8 cellular contexts compared by ENCODE assay signal in genomic region chr2:183125659-183126341, GRCh38. TPM values are rescaled to one million over a fixed set of nuclear protein-coding genes. Genes with fewer than 3 reads are reported as not detected.
A peak's percentile ranks its signal among the peaks of the same experiment; 100 is the strongest.
DNase-seq lines count a peak whose midpoint lies in the region; ATAC-seq, FAIRE-seq and TF ChIP-seq lines count a peak whose summit lies in the region.

No MANE protein-coding gene starts in this region.

- CTCF ChIA-PET in HCT116 (lab: Charles Lee) (no interaction called here), HepG2 (lab: Yijun Ruan, JAX; ENCODE audit: low intra/inter-chr PET ratio, low total read pairs) (no interaction called here)
- CTCF ChIA-PET in activated CD4-positive, alpha-beta memory T cell treated with anti-CD3 and anti-CD28 coated beads for 36 hours (lab: Charles Lee), result no interaction called here

- RAD21 ChIA-PET in HCT116 (lab: Charles Lee; ENCODE audit: low non-redundant PET in 1 of 2, low total read pairs in 2 of 2, uncharacterized antibody in 2 of 2, unreplicated experiment in 2 of 2), result no interaction called here

- in situ Hi-C loops in HepG2 (cut with HindIII; ENCODE audit: extremely low pct_ligation_motif_present, low pct_unique_long_range_greater_than_20kb), result no loop called here

- peaks cover 15% of the 10 kb centered on the region for H3K36me3 Mint-ChIP-seq in activated CD4-positive, alpha-beta memory T cell treated with anti-CD3 and anti-CD28 coated beads for 36 hours

- DNase-seq in HCT116 (ENCODE audit: low read depth, low spot score) (no peak), HepG2 (ENCODE audit: low spot score) (no peak), SKM-1 treated with dmso at 0.1 percent for 144 hours (lab: John Stamatoyannopoulos, UW; ENCODE audit: unreplicated experiment) (no peak), KG1 (lab: John Stamatoyannopoulos, UW) (no peak), NOMO-1 treated with dmso at 0.1 percent for 144 hours (lab: John Stamatoyannopoulos, UW; ENCODE audit: unreplicated experiment) (no peak)
- no peak for DNase-seq in activated CD4-positive, alpha-beta memory T cell treated with anti-CD3 and anti-CD28 coated beads for 36 hours
- no peak for DNase-seq in activated CD4-positive, CD25-positive, alpha-beta regulatory T cell (lab: John Stamatoyannopoulos, UW)

- H3K4me3 ChIP-seq in BLaER1 (peak overlapping the region; percentile 95), HCT116 (replicated peaks in 1 of 2; ENCODE audit: low read depth in 1 of 2, low read length in 2 of 2) (peak overlapping the region; percentile 66 to 76), HepG2 (replicated peaks in 1 of 3; ENCODE audit: insufficient read depth in 1 of 3, low read depth in 2 of 3, low read length in 3 of 3) (peak overlapping the region; percentile 81 to 90 (median 87))

- intact Hi-C loops in HCT116 (cut with micrococcal nuclease) (no loop called here), HepG2 (cut with micrococcal nuclease; ENCODE audit: unreplicated experiment) (no loop called here)
- intact Hi-C loops in activated CD4-positive, alpha-beta memory T cell treated with anti-CD3 and anti-CD28 coated beads for 36 hours (cut with micrococcal nuclease), result no loop called here

- peaks cover 30% of the 10 kb centered on the region for H3K4me1 Mint-ChIP-seq in activated CD4-positive, alpha-beta memory T cell treated with anti-CD3 and anti-CD28 coated beads for 36 hours (ENCODE audit: low read depth)

- H3K27me3 ChIP-seq in BLaER1 (no peaks in the 10 kb centered on the region), HCT116 (ENCODE audit: insufficient read depth, low read length) (no peaks in the 10 kb centered on the region), HepG2 (ENCODE audit: control insufficient read depth in 1 of 2, insufficient read depth in 2 of 2, low read length in 2 of 2) (no peaks in the 10 kb centered on the region; a peak in 1 of 5 replicates)

- TF ChIP-seq CTCF in HCT116 (IDR thresholded peaks at IDR 0.05 in 2 of 3, conservative IDR thresholded peaks at IDR 0.05 in 1 of 3; ENCODE audit: borderline replicate concordance in 1 of 3, insufficient read depth in 1 of 3, low read depth in 2 of 3, low read length in 2 of 3) (no peak), HepG2 (CRISPR knock-in tag; IDR thresholded peaks at IDR 0.05) (no peak)

- H3K9ac ChIP-seq in BLaER1 (no peak overlapping the region; the same call in 1 of the 2 replicates), HCT116 (ENCODE audit: low read length) (peak overlapping the region; percentile 72), HepG2 (ENCODE audit: insufficient read depth, low read depth, low read length) (peak overlapping the region; percentile 85; the same call in 1 of the 2 replicates)

- peak overlapping the region; percentile 94 for H3K4me3 Mint-ChIP-seq in activated CD4-positive, alpha-beta memory T cell treated with anti-CD3 and anti-CD28 coated beads for 36 hours

- no peak overlapping the region for H3K27ac Mint-ChIP-seq in activated CD4-positive, alpha-beta memory T cell treated with anti-CD3 and anti-CD28 coated beads for 36 hours

- BruUV-seq in HCT116 (replicated peaks; lab: Mats Ljungman, UMichigan) (no TSS peak), HepG2 (replicated peaks; lab: Mats Ljungman, UMichigan) (no TSS peak)

- 76% methylated on average over 11 of the region's 11 CpGs for WGBS in HepG2 (ENCODE audit: low lambda C conversion rate)

- POLR2A ChIA-PET in HCT116 (lab: Charles Lee) (no interaction called here), HepG2 (lab: Yijun Ruan, JAX) (interaction anchor here (3.5 kb wide), 1 partner anchor 47 kb away, joined by 17 read pairs; the partner anchor contains the start of gene DUSP19)
- POLR2A ChIA-PET in activated CD4-positive, alpha-beta memory T cell treated with anti-CD3 and anti-CD28 coated beads for 36 hours (lab: Charles Lee), result no interaction called here

- H3K9me3 ChIP-seq in BLaER1, result no peaks in the 10 kb centered on the region
- no peaks in the 10 kb centered on the region for H3K9me3 ChIP-seq in HCT116 (ENCODE audit: control insufficient read depth in 1 of 2, insufficient read depth in 1 of 2, low read depth in 1 of 2, low read length in 2 of 2)
- H3K9me3 ChIP-seq in HepG2 (ENCODE audit: low read length), result no peaks in the 10 kb centered on the region

- no peak for FAIRE-seq in HepG2 (lab: Jason Lieb, UNC)

- H3K27ac ChIP-seq in BLaER1, result no peak overlapping the region
- H3K27ac ChIP-seq in HCT116 (ENCODE audit: low read depth, low read length), result peak overlapping the region; percentile 96; the same call in 1 of the 2 replicates
- no peak overlapping the region for H3K27ac ChIP-seq in HepG2 (ENCODE audit: extremely low read length, insufficient read depth, low read length)

- no peaks in the 10 kb centered on the region for H3K27me3 Mint-ChIP-seq in activated CD4-positive, alpha-beta memory T cell treated with anti-CD3 and anti-CD28 coated beads for 36 hours

- H3K4me1 ChIP-seq in BLaER1, result peaks cover 15% of the 10 kb centered on the region
- peaks cover 7 to 19% of the 10 kb centered on the region in 2 experiments; a peak in 3 of 4 replicates for H3K4me1 ChIP-seq in HCT116 (ENCODE audit: control insufficient read depth in 1 of 2, insufficient read depth in 2 of 2, low read length in 2 of 2)
- peaks cover 34% of the 10 kb centered on the region for H3K4me1 ChIP-seq in HepG2 (ENCODE audit: insufficient read depth, low read length)

- H3K4me2 ChIP-seq in BLaER1, result peak overlapping the region; percentile 84
- H3K4me2 ChIP-seq in HCT116 (ENCODE audit: low read length), result peak overlapping the region; percentile 77
- H3K4me2 ChIP-seq in HepG2 (ENCODE audit: low read depth, low read length), result peak overlapping the region; percentile 99

- H4K20me1 ChIP-seq in BLaER1 (peaks cover 30% of the 10 kb centered on the region), HCT116 (ENCODE audit: insufficient read depth) (no peaks in the 10 kb centered on the region; the same call in 1 of the 2 replicates), HepG2 (ENCODE audit: insufficient read depth, low read length) (no peaks in the 10 kb centered on the region)

- ATAC-seq in HCT116, result no peak
- ATAC-seq in HepG2, result no peak

- H2AFZ ChIP-seq in HCT116 (ENCODE audit: low read depth, low read length, poor library complexity, severe bottlenecking) (no peak overlapping the region), HepG2 (ENCODE audit: low read length) (no peak overlapping the region)

- H3K9me2 ChIP-seq in HCT116 (ENCODE audit: insufficient read depth), result no peaks in the 10 kb centered on the region

- no peaks in the 10 kb centered on the region for H3K9me3 Mint-ChIP-seq in activated CD4-positive, alpha-beta memory T cell treated with anti-CD3 and anti-CD28 coated beads for 36 hours

- no peak for TF ChIP-seq POLR2A in HCT116 (IDR thresholded peaks at IDR 0.05; ENCODE audit: borderline replicate concordance, extremely low read depth, insufficient read depth, insufficient read length)
- no peak for TF ChIP-seq POLR2A in HepG2 (IDR thresholded peaks at IDR 0.05; ENCODE audit: insufficient read depth in 1 of 2, low read depth in 2 of 2, low read length in 2 of 2)

- TF ChIP-seq RAD21 in HCT116 (IDR thresholded peaks at IDR 0.05; ENCODE audit: low read depth), result no peak
- no peak for TF ChIP-seq RAD21 in HepG2 (CRISPR knock-in tag; IDR thresholded peaks at IDR 0.05)

- H3K36me3 ChIP-seq in BLaER1, result peaks cover 26% of the 10 kb centered on the region
- peaks cover 0 to 4% of the 10 kb centered on the region in 2 experiments; a peak in 1 of 4 replicates for H3K36me3 ChIP-seq in HCT116 (ENCODE audit: control insufficient read depth in 1 of 2, insufficient read depth in 2 of 2, low read length in 2 of 2)
- H3K36me3 ChIP-seq in HepG2 (replicated peaks in 1 of 2; ENCODE audit: control insufficient read depth in 1 of 2, insufficient read depth in 2 of 2, low read length in 2 of 2), result peaks cover 0 to 15% of the 10 kb centered on the region in 2 experiments; a peak in 3 of 5 replicates

- TF ChIP-seq EP300 in HepG2 (IDR thresholded peaks at IDR 0.05; ENCODE audit: low read depth in 2 of 2, low read length in 2 of 2) (no peak), HepG2 (CRISPR knock-in tag; IDR thresholded peaks at IDR 0.05; ENCODE audit: borderline replicate concordance) (no peak)

- H3K79me2 ChIP-seq in HCT116 (ENCODE audit: insufficient read depth, low read length) (peaks cover 66% of the 10 kb centered on the region), HepG2 (ENCODE audit: insufficient read depth, low read length) (peaks cover 63% of the 10 kb centered on the region)

RNA-seq across cellular contexts. Expression of gene NUP35, which starts 1.6 kb away (rescaled TPM):
- total RNA-seq in HCT116 (2021; ENCODE audit: unreplicated experiment) (33.4 TPM), HepG2 (2016; rRNA removed; fragmentation: Illumina TruSeq; extraction: Trizol) (53.6 and 74.2 TPM in 2 replicates)
- polyA plus RNA-seq in HCT116 (2012), result 9.2 and 12.6 TPM in 2 replicates
- 10 to 100 TPM; 27.6 to 31.7 TPM for total RNA-seq in activated CD4-positive, alpha-beta memory T cell treated with anti-CD3 and anti-CD28 coated beads for 36 hours
- 32.8 and 37.1 TPM in 2 replicates for total RNA-seq in HepG2 (2016; cell fraction: cytosol; rRNA removed; fragmentation: Illumina TruSeq; extraction: Trizol; ENCODE audit: low read depth)
- 52.9 and 74.2 TPM in 2 replicates for total RNA-seq in HepG2 (2016; cell fraction: insoluble cytoplasmic fraction; rRNA removed; fragmentation: Illumina TruSeq; extraction: Trizol)
- total RNA-seq in HepG2 (2016; cell fraction: membrane; rRNA removed; fragmentation: Illumina TruSeq; extraction: Trizol), result 24.1 and 28.1 TPM in 2 replicates
- total RNA-seq in HepG2 (2016; cell fraction: nucleus; rRNA removed; fragmentation: Illumina TruSeq; extraction: Trizol), result 59.5 and 62.1 TPM in 2 replicates
- polyA plus RNA-seq in HepG2 (2011; rRNA removed), result 14.8 and 16.9 TPM in 2 replicates
- 9.3 and 11.8 TPM in 2 replicates for polyA plus RNA-seq in HepG2 (2011; cell fraction: cytosol; rRNA removed)
- polyA plus RNA-seq in HepG2 (2011; cell fraction: nucleus; rRNA removed), result 9.4 and 10.0 TPM in 2 replicates
- polyA plus RNA-seq in HepG2 (2012), result 14.4 and 22.1 TPM in 2 replicates
- 6.6 and 7.0 TPM in 2 replicates for polyA plus RNA-seq in HepG2 (2016; cell fraction: cytosol; fragmentation: Illumina TruSeq; extraction: Trizol; ENCODE audit: low read depth)
- polyA plus RNA-seq in HepG2 (2016; cell fraction: insoluble cytoplasmic fraction; fragmentation: Illumina TruSeq; extraction: Trizol; ENCODE audit: low read depth), result 63.4 and 70.6 TPM in 2 replicates
- polyA plus RNA-seq in HepG2 (2016; cell fraction: membrane; fragmentation: Illumina TruSeq; extraction: Trizol; ENCODE audit: low read depth), result 9.5 and 10.6 TPM in 2 replicates
- polyA plus RNA-seq in HepG2 (2016; cell fraction: nucleus; fragmentation: Illumina TruSeq; extraction: Trizol; ENCODE audit: insufficient read depth, low read depth), result 31.7 and 32.9 TPM in 2 replicates
- polyA minus RNA-seq in HepG2 (2011; rRNA and poly(A)+ RNA removed; ENCODE audit: low replicate concordance), result 26.4 and 36.9 TPM in 2 replicates
- 11.1 and 11.3 TPM in 2 replicates for polyA minus RNA-seq in HepG2 (2011; cell fraction: cytosol; rRNA and poly(A)+ RNA removed)
- polyA minus RNA-seq in HepG2 (2011; cell fraction: nucleus; rRNA and poly(A)+ RNA removed), result 64.2 and 66.0 TPM in 2 replicates

RNA-seq across cellular contexts. Expression of gene DUSP19, which starts 47.3 kb away (rescaled TPM):
- total RNA-seq in HCT116 (2021; ENCODE audit: unreplicated experiment) (2.9 TPM), HepG2 (2016; rRNA removed; fragmentation: Illumina TruSeq; extraction: Trizol) (1.9 and 3.9 TPM in 2 replicates)
- polyA plus RNA-seq in HCT116 (2012), result 0.39 and 0.47 TPM in 2 replicates
- total RNA-seq in activated CD4-positive, alpha-beta memory T cell treated with anti-CD3 and anti-CD28 coated beads for 36 hours, result 1 to 10 TPM; 2.1 to 2.7 TPM
- total RNA-seq in HepG2 (2016; cell fraction: cytosol; rRNA removed; fragmentation: Illumina TruSeq; extraction: Trizol; ENCODE audit: low read depth), result 0.61 and 0.71 TPM in 2 replicates
- total RNA-seq in HepG2 (2016; cell fraction: insoluble cytoplasmic fraction; rRNA removed; fragmentation: Illumina TruSeq; extraction: Trizol), result 2.0 and 4.5 TPM in 2 replicates
- total RNA-seq in HepG2 (2016; cell fraction: membrane; rRNA removed; fragmentation: Illumina TruSeq; extraction: Trizol), result 0.90 and 1.3 TPM in 2 replicates
- total RNA-seq in HepG2 (2016; cell fraction: nucleus; rRNA removed; fragmentation: Illumina TruSeq; extraction: Trizol), result 1.5 and 2.4 TPM in 2 replicates
- polyA plus RNA-seq in HepG2 (2011; rRNA removed), result 0.97 and 1.3 TPM in 2 replicates
- 0.52 and 1.1 TPM in 2 replicates for polyA plus RNA-seq in HepG2 (2011; cell fraction: cytosol; rRNA removed)
- 0.24 and 0.38 TPM in 2 replicates for polyA plus RNA-seq in HepG2 (2011; cell fraction: nucleus; rRNA removed)
- polyA plus RNA-seq in HepG2 (2012), result 0.33 and 1.0 TPM in 2 replicates
- 0.24 and 0.43 TPM in 2 replicates for polyA plus RNA-seq in HepG2 (2016; cell fraction: cytosol; fragmentation: Illumina TruSeq; extraction: Trizol; ENCODE audit: low read depth)
- polyA plus RNA-seq in HepG2 (2016; cell fraction: insoluble cytoplasmic fraction; fragmentation: Illumina TruSeq; extraction: Trizol; ENCODE audit: low read depth), result 1.8 and 2.0 TPM in 2 replicates
- polyA plus RNA-seq in HepG2 (2016; cell fraction: membrane; fragmentation: Illumina TruSeq; extraction: Trizol; ENCODE audit: low read depth), result 0.37 and 0.39 TPM in 2 replicates
- 1.00 and 1.4 TPM in 2 replicates for polyA plus RNA-seq in HepG2 (2016; cell fraction: nucleus; fragmentation: Illumina TruSeq; extraction: Trizol; ENCODE audit: insufficient read depth, low read depth)
- 1.9 and 2.5 TPM in 2 replicates for polyA minus RNA-seq in HepG2 (2011; rRNA and poly(A)+ RNA removed; ENCODE audit: low replicate concordance)
- polyA minus RNA-seq in HepG2 (2011; cell fraction: cytosol; rRNA and poly(A)+ RNA removed), result 0.97 and 1.4 TPM in 2 replicates
- polyA minus RNA-seq in HepG2 (2011; cell fraction: nucleus; rRNA and poly(A)+ RNA removed), result 0.87 and 1.7 TPM in 2 replicates
